1 cellular context compared by ENCODE assay signal in genomic region chr1:84541679-84542078, GRCh38.
TF ChIP-seq lines count a peak whose summit lies in the region.

No MANE protein-coding gene starts in this region.

TF ChIP-seq in GM23338, 12 proteins besides CTCF, POLR2A, EP300 and RAD21 (continued from another document):
- TF ChIP-seq ZNF462 (CRISPR knock-in tag; IDR thresholded peaks at IDR 0.05) (no peak), ZNF114 (CRISPR knock-in tag; IDR thresholded peaks at IDR 0.05) (no peak), EZH2 (IDR thresholded peaks at IDR 0.05; ENCODE audit: low read depth, unreplicated experiment) (no peak), EZH2phosphoT487 (IDR thresholded peaks at IDR 0.05; ENCODE audit: unreplicated experiment) (no peak), NANOG (IDR thresholded peaks at IDR 0.05; ENCODE audit: borderline replicate concordance) (no peak), REST (IDR thresholded peaks at IDR 0.05; ENCODE audit: unreplicated experiment) (no peak), POLR2AphosphoS5 (IDR thresholded peaks at IDR 0.05; ENCODE audit: low read depth) (no peak)
